Comparison of ENCODE assay signal across 9 cellular contexts in genomic region chr1:2275796-2276536, GRCh38. TPM values are rescaled to one million over a fixed set of nuclear protein-coding genes. Genes with fewer than 3 reads are reported as not detected.
DNase-seq lines count a peak whose midpoint lies in the region; ATAC-seq and TF ChIP-seq lines count a peak whose summit lies in the region.
"Had no signal": no experiment of that assay in that cellular context is flagged by ENCODE, and none has a peak within 500 bp of the region (broad histone marks: within the 10 kb centered on the region; RNA-seq: fewer than 3 reads in every experiment).

No MANE protein-coding gene starts in this region.

- H3K27ac ChIP-seq in aorta (ENCODE audit: low read depth in 1 of 2, low read length in 2 of 2) = peak overlapping the region in 1 of 2 donors; percentile 43

- H3K4me1 ChIP-seq in mucosa of descending colon (ENCODE audit: low read depth) (peaks cover 62% of the 10 kb centered on the region), aorta (ENCODE audit: control insufficient read depth in 1 of 2, insufficient read depth in 2 of 2, low read length in 2 of 2) (no peaks in the 10 kb centered on the region)

- peak overlapping the region in 1 of 2 donors; percentile 10 for H3K4me3 Mint-ChIP-seq in stimulated activated naive CD8-positive, alpha-beta T cell treated with anti-CD3 and anti-CD28 coated beads, Interleukin-15, amount 100 ng/mL, for 72 hours
- H3K4me3 Mint-ChIP-seq in central memory CD8-positive, alpha-beta T cell = no peak overlapping the region

- peak overlapping the region; percentile 40 to 71 for H3K27ac Mint-ChIP-seq in stimulated activated naive CD8-positive, alpha-beta T cell treated with anti-CD3 and anti-CD28 coated beads, Interleukin-15, amount 100 ng/mL, for 72 hours
- H3K27ac Mint-ChIP-seq in central memory CD8-positive, alpha-beta T cell (ENCODE audit: low read depth) = peak overlapping the region; percentile 71

- ATAC-seq in stimulated activated naive CD8-positive, alpha-beta T cell treated with anti-CD3 and anti-CD28 coated beads, Interleukin-15, amount 100 ng/mL, for 72 hours = no peak
- ATAC-seq in stimulated activated naive CD8-positive, alpha-beta T cell treated with anti-CD3 and anti-CD28 coated beads, Interleukin-15, Interleukin-2, amounts not matched to agents 100 U/mL and 50 U/mL, for 24 hours = no peak
- ATAC-seq in central memory CD8-positive, alpha-beta T cell (replicated peaks; ENCODE audit: extremely low read depth, poor library complexity, severe bottlenecking) = no peak
- peak; percentile 34 for ATAC-seq in mucosa of descending colon
- ATAC-seq in aorta (ENCODE audit: low FRiP score) = peak; percentile 12

- H3K36me3 ChIP-seq in mucosa of descending colon (ENCODE audit: low read depth) = no peaks in the 10 kb centered on the region
- H3K36me3 ChIP-seq in aorta (ENCODE audit: control insufficient read depth in 1 of 2, insufficient read depth in 2 of 2, low read length in 1 of 2) = no peaks in the 10 kb centered on the region

- H3K4me3 ChIP-seq in mucosa of descending colon = no peak overlapping the region
- no peak overlapping the region for H3K4me3 ChIP-seq in aorta (ENCODE audit: low read length in 2 of 2)

- no peak for TF ChIP-seq CTCF in mucosa of descending colon (IDR thresholded peaks at IDR 0.05)

- peaks cover 22% of the 10 kb centered on the region for H3K36me3 Mint-ChIP-seq in central memory CD8-positive, alpha-beta T cell (ENCODE audit: insufficient read depth)

- no peaks in the 10 kb centered on the region for H3K9me3 Mint-ChIP-seq in stimulated activated naive CD8-positive, alpha-beta T cell treated with anti-CD3 and anti-CD28 coated beads, Interleukin-15, amount 100 ng/mL, for 72 hours
- no peaks in the 10 kb centered on the region for H3K9me3 Mint-ChIP-seq in central memory CD8-positive, alpha-beta T cell

- DNase-seq in stimulated activated naive CD8-positive, alpha-beta T cell treated with anti-CD3 and anti-CD28 coated beads, Interleukin-15, amount 100 ng/mL, for 72 hours = no peak
- DNase-seq in stimulated activated naive CD8-positive, alpha-beta T cell treated with anti-CD3 and anti-CD28 coated beads, Interleukin-15, Interleukin-2, amounts not matched to agents 100 U/mL and 50 U/mL, for 24 hours = no peak
- no peak for DNase-seq in central memory CD8-positive, alpha-beta T cell (ENCODE audit: low spot score in 2 of 2)
- DNase-seq in mucosa of descending colon = peak in 1 of 3 donors; percentile 52
- DNase-seq in aorta = no peak
- no peak for DNase-seq in stimulated activated CD8-positive, alpha-beta memory T cell treated with anti-CD3 and anti-CD28 coated beads, Interleukin-4, amount 100 ng/mL, for 48 hours
- no peak for DNase-seq in SIG-M5 (lab: John Stamatoyannopoulos, UW)
- no peak for DNase-seq in middle frontal gyrus (ENCODE audit: extremely low spot score, low spot score)
- DNase-seq: activated CD4-positive, alpha-beta T cell treated with anti-CD3 and anti-CD28 coated beads, Interleukin-2, amount 50 U/mL, for 1 hour had no signal

- 25 to 27% methylated on average over 14 of the region's 14 CpGs for WGBS in aorta, 2 donors

- no peaks in the 10 kb centered on the region for H3K27me3 Mint-ChIP-seq in stimulated activated naive CD8-positive, alpha-beta T cell treated with anti-CD3 and anti-CD28 coated beads, Interleukin-15, amount 100 ng/mL, for 72 hours
- H3K27me3 Mint-ChIP-seq in central memory CD8-positive, alpha-beta T cell = no peaks in the 10 kb centered on the region

- intact Hi-C loops in mucosa of descending colon (cut with DNase I, micrococcal nuclease) = no loop called here
- intact Hi-C loops in aorta (cut with DNase I) = loop anchor here in 1 of 2 donors (5.0 kb wide), 1 partner anchor 44 kb away; no protein-coding TSS in a partner anchor

- no peaks in the 10 kb centered on the region for H3K27me3 ChIP-seq in aorta (ENCODE audit: control insufficient read depth in 1 of 2, insufficient read depth in 2 of 2, low read length in 1 of 2)

- H3K9me3 ChIP-seq in mucosa of descending colon (no peaks in the 10 kb centered on the region), aorta (ENCODE audit: control insufficient read depth, low read length) (no peaks in the 10 kb centered on the region)

- peaks cover 85% of the 10 kb centered on the region for H3K4me1 Mint-ChIP-seq in stimulated activated naive CD8-positive, alpha-beta T cell treated with anti-CD3 and anti-CD28 coated beads, Interleukin-15, amount 100 ng/mL, for 72 hours
- H3K4me1 Mint-ChIP-seq in central memory CD8-positive, alpha-beta T cell = peaks cover 12% of the 10 kb centered on the region

RNA-seq across cellular contexts. Expression of gene SKI, which starts 47.8 kb away (rescaled TPM):
- 10 to 100 TPM; 26.8 to 86.6 (median 29.0) TPM for total RNA-seq in mucosa of descending colon
- 100 to 1,000 TPM; 114 to 129 TPM for total RNA-seq in aorta
- 10 to 100 TPM; 20.7 to 34.7 TPM for polyA plus RNA-seq in aorta

Comparison
In these comparisons a context has a peak if more than half of its experiments do, and no peak if none do; other contexts are left out.
1. ATAC-seq: peak in mucosa of descending colon (single experiment) and aorta (single experiment); none in stimulated activated naive CD8-positive, alpha-beta T cell treated with anti-CD3 and anti-CD28 coated beads, Interleukin-15, amount 100 ng/mL, for 72 hours (single experiment), stimulated activated naive CD8-positive, alpha-beta T cell treated with anti-CD3 and anti-CD28 coated beads, Interleukin-15, Interleukin-2, amounts not matched to agents 100 U/mL and 50 U/mL, for 24 hours (single experiment) and central memory CD8-positive, alpha-beta T cell (single experiment).